In genomic region chr14:91258876-91259275, GRCh38 we compare ENCODE assay signal across 30 cellular contexts. TPM values are rescaled to one million over a fixed set of nuclear protein-coding genes. Genes with fewer than 3 reads are reported as not detected.
DNase-seq lines count a peak whose midpoint lies in the region; ATAC-seq, FAIRE-seq and TF ChIP-seq lines count a peak whose summit lies in the region.
"Had no signal": no experiment of that assay in that cellular context is flagged by ENCODE, and none has a peak within 500 bp of the region (broad histone marks: within the 10 kb centered on the region; RNA-seq: fewer than 3 reads in every experiment).

No MANE protein-coding gene starts in this region.

- H3K27me3 ChIP-seq in breast epithelium (no peaks in the 10 kb centered on the region), H1 (replicated peaks in 1 of 4; ENCODE audit: control insufficient read depth in 3 of 4, extremely low read depth in 1 of 4, insufficient read depth in 3 of 4, low read length in 3 of 4) (peaks cover 0 to 12% (median 11%) of the 10 kb centered on the region in 4 experiments; a peak in 6 of 7 replicates), stomach (no peaks in the 10 kb centered on the region)
- H3K27me3 ChIP-seq: upper lobe of left lung had no signal

- no peak overlapping the region for H2AK5ac ChIP-seq in H1 (ENCODE audit: low read depth, low read length)

- H3K79me1 ChIP-seq in H1 (ENCODE audit: low read depth, low read length), result no peaks in the 10 kb centered on the region

- H3K27me3 Mint-ChIP-seq in activated CD4-positive, alpha-beta T cell treated with anti-CD3 and anti-CD28 coated beads, Interleukin-2, amount 10 ng/mL, durations not matched to agents 24 days and 14 days, result no peaks in the 10 kb centered on the region
- H3K27me3 Mint-ChIP-seq in MCF 10A (ENCODE audit: insufficient read depth, unreplicated experiment), result no peaks in the 10 kb centered on the region

- no TSS peak for BruUV-seq in MCF 10A (replicated peaks; lab: Mats Ljungman, UMichigan)

- H3K36me3 Mint-ChIP-seq in activated CD4-positive, alpha-beta T cell treated with anti-CD3 and anti-CD28 coated beads, Interleukin-2, amount 10 ng/mL, durations not matched to agents 24 days and 14 days (ENCODE audit: low read depth), result peaks cover 3% of the 10 kb centered on the region
- no peaks in the 10 kb centered on the region for H3K36me3 Mint-ChIP-seq in MCF 10A (ENCODE audit: insufficient read depth, unreplicated experiment)
- H3K36me3 Mint-ChIP-seq: naive B cell; stimulated activated naive B cell treated with anti-CD40 and anti-IgM and Interleukin-4, amounts not matched to agents 10 μg/mL and 1 μg/mL and 100 μg/mL, for 72 hours had no signal

- H3K9ac ChIP-seq in H1 (replicated peaks in 1 of 4; ENCODE audit: extremely low read depth in 1 of 4, low read depth in 3 of 4, low read length in 3 of 4), result no peak overlapping the region
- H3K9ac ChIP-seq: SK-N-SH had no signal

- H3K36me3 ChIP-seq in breast epithelium (no peaks in the 10 kb centered on the region), H1 (ENCODE audit: control insufficient read depth in 2 of 4, insufficient read depth in 4 of 4, low read length in 3 of 4) (no peaks in the 10 kb centered on the region), stomach (no peaks in the 10 kb centered on the region)
- H3K36me3 ChIP-seq: heart right ventricle, lower lobe of right lung, upper lobe of left lung had no signal

- H3K23ac ChIP-seq in H1 (ENCODE audit: insufficient read length), result no peak overlapping the region

- H3K4me1 Mint-ChIP-seq in activated CD4-positive, alpha-beta T cell treated with anti-CD3 and anti-CD28 coated beads, Interleukin-2, amount 10 ng/mL, durations not matched to agents 24 days and 14 days, result peaks cover 60% of the 10 kb centered on the region
- H3K4me1 Mint-ChIP-seq in MCF 10A (ENCODE audit: insufficient read depth, unreplicated experiment), result peaks cover 20% of the 10 kb centered on the region

- no peaks in the 10 kb centered on the region for H3K9me3 ChIP-seq in breast epithelium
- H3K9me3 ChIP-seq in H1 (ENCODE audit: insufficient read depth in 2 of 2, low read depth in 1 of 2, low read length in 1 of 2), result no peaks in the 10 kb centered on the region
- no peaks in the 10 kb centered on the region for H3K9me3 ChIP-seq in stomach
- H3K9me3 ChIP-seq: lower lobe of right lung, SK-N-SH, upper lobe of left lung had no signal

- TF ChIP-seq RAD21 in H1 (IDR thresholded peaks at IDR 0.05 in 1 of 2, conservative IDR thresholded peaks at IDR 0.05 in 1 of 2; ENCODE audit: low read depth in 2 of 2, low read length in 2 of 2), result no peak

- 91% methylated on average over 3 of the region's 3 CpGs; no CpG with 5 or more reads in 1 of the 2 experiments for WGBS in H1 (ENCODE audit: extremely low coverage in 1 of 2, insufficient coverage in 1 of 2, insufficient read length in 1 of 2, insufficient replicate concordance in 2 of 2, low coverage in 1 of 2, low lambda C conversion rate in 2 of 2, missing lambda C conversion rate in 1 of 2), 2 experiments
- 87 to 94% (median 90%) methylated on average over 3 of the region's 3 CpGs for WGBS in stomach, 5 donors

- intact Hi-C loops in activated CD4-positive, alpha-beta T cell treated with anti-CD3 and anti-CD28 coated beads, Interleukin-2, amount 10 ng/mL, durations not matched to agents 24 days and 14 days (cut with micrococcal nuclease), result no loop called here
- intact Hi-C loops in MCF 10A (cut with micrococcal nuclease) (no loop called here), breast epithelium (cut with DNase I; ENCODE audit: low total_unique reads) (no loop called here), stomach (cut with DNase I; ENCODE audit: low total_unique reads) (no loop called here)

- no peak overlapping the region for H4K5ac ChIP-seq in H1 (ENCODE audit: insufficient read length, low read depth, low read length)

- no peak overlapping the region for H3K4me2 ChIP-seq in H1 (ENCODE audit: insufficient read depth in 1 of 2, low read depth in 2 of 2, low read length in 2 of 2)
- H3K4me2 ChIP-seq: SK-N-SH had no signal

- no peak overlapping the region for H3K18ac ChIP-seq in H1 (ENCODE audit: extremely low read depth, low read length)

- FAIRE-seq in H1 (lab: Jason Lieb, UNC), result no peak
- FAIRE-seq: frontal cortex, GM12892, HepG2 had no signal

- DNase-seq in activated CD4-positive, alpha-beta T cell treated with anti-CD3 and anti-CD28 coated beads, Interleukin-2, amount 10 ng/mL, durations not matched to agents 24 days and 14 days, result no peak
- DNase-seq in activated CD4-positive, alpha-beta T cell treated with anti-CD3 and anti-CD28 coated beads for 48 hours, result no peak
- no peak for DNase-seq in MCF 10A (ENCODE audit: unreplicated experiment)
- no peak for DNase-seq in breast epithelium (ENCODE audit: low spot score in 2 of 2)
- DNase-seq in H1 (ENCODE audit: low read depth in 1 of 2, low spot score in 2 of 2), result no peak
- no peak for DNase-seq in stomach
- no peak for DNase-seq in NOMO-1 (lab: John Stamatoyannopoulos, UW; ENCODE audit: unreplicated experiment in 2 of 2)
- DNase-seq: 8988T; activated CD4-positive, CD25-positive, alpha-beta regulatory T cell treated with anti-CD3 and anti-CD28 coated beads, Interleukin-2, amount 50 U/mL, for 72 hours; cortex of kidney; H9; heart right ventricle; Karpas-422; kidney glomerular epithelial cell; midbrain; naive B cell; NCI-H1417; NCI-H2029; NCI-H510A treated with DMSO at 0.1 percent for 48 hours; occipital lobe; SK-N-SH; stimulated activated CD4-positive, alpha-beta T cell treated with anti-CD3 and anti-CD28 coated beads, Interleukin-15, amount 100 ng/mL, for 24 hours; stimulated activated naive B cell treated with anti-CD40 and anti-IgM and Interleukin-4, amounts not matched to agents 10 μg/mL and 1 μg/mL and 100 μg/mL, for 72 hours; upper lobe of left lung had no signal

- CTCF ChIA-PET in MCF 10A (lab: Yijun Ruan, JAX) (interaction anchor here (0.6 to 1.0 kb wide), 3 partner anchors 26 to 537 kb away, joined by 3 to 4 read pairs (median 3); no protein-coding TSS in a partner anchor), H1 (lab: Charles Lee; ENCODE audit: partially characterized antibody) (interaction anchor here (0.6 to 3.6 kb wide), 2 partner anchors 10 to 424 kb away, joined by 3 to 20 read pairs; no protein-coding TSS in a partner anchor)

- no peaks in the 10 kb centered on the region for H4K20me1 ChIP-seq in H1 (replicated peaks in 1 of 2; ENCODE audit: control insufficient read depth in 1 of 2, insufficient read depth in 2 of 2, low read length in 2 of 2)

- H3K27ac ChIP-seq in breast epithelium (no peak overlapping the region), H1 (ENCODE audit: low read depth, low read length) (no peak overlapping the region), stomach (peak overlapping the region in 3 of 5 donors; percentile 62 to 80 (median 79))

- H2BK120ac ChIP-seq in H1 (replicated peaks; ENCODE audit: low read depth, low read length), result no peak overlapping the region

- TF ChIP-seq POLR2A in breast epithelium (IDR thresholded peaks at IDR 0.05) (no peak), H1 (IDR thresholded peaks at IDR 0.05; ENCODE audit: control extremely low read depth in 1 of 2, low read depth in 2 of 2, low read length in 2 of 2) (no peak), stomach (IDR thresholded peaks at IDR 0.05) (no peak)

- POLR2A ChIA-PET in MCF 10A (lab: Yijun Ruan, JAX) (interaction anchor here (0.6 to 1.2 kb wide), 3 partner anchors 9 to 227 kb away, joined by 3 to 6 read pairs (median 3); no protein-coding TSS in a partner anchor), H1 (lab: Charles Lee; ENCODE audit: partially characterized antibody) (no interaction called here)

- H4K8ac ChIP-seq in H1 (ENCODE audit: extremely low read depth, insufficient read depth, low read length), result peak overlapping the region; percentile 17; the same call in 1 of the 2 replicates

- H3K79me2 ChIP-seq in H1 (ENCODE audit: control insufficient read depth in 1 of 2, insufficient read depth in 2 of 2, low read length in 2 of 2), result no peaks in the 10 kb centered on the region

- H3K23me2 ChIP-seq in H1 (ENCODE audit: low read depth, low read length), result peaks cover 3% of the 10 kb centered on the region; the same call in 1 of the 2 replicates

- H3K4me1 ChIP-seq in breast epithelium (no peaks in the 10 kb centered on the region), H1 (replicated peaks in 1 of 4; ENCODE audit: control insufficient read depth in 3 of 4, insufficient read depth in 4 of 4, low read length in 3 of 4) (peaks cover 0 to 7% (median 3%) of the 10 kb centered on the region in 4 experiments; a peak in 5 of 7 replicates), stomach (peaks cover 9 to 42% (median 27%) of the 10 kb centered on the region in 4 donors)

- H3K27ac Mint-ChIP-seq in activated CD4-positive, alpha-beta T cell treated with anti-CD3 and anti-CD28 coated beads, Interleukin-2, amount 10 ng/mL, durations not matched to agents 24 days and 14 days, result peak overlapping the region; percentile 60
- H3K27ac Mint-ChIP-seq in MCF 10A (ENCODE audit: low read depth, unreplicated experiment), result peak overlapping the region; percentile 95
- H3K27ac Mint-ChIP-seq: H9; stimulated activated naive B cell treated with anti-CD40 and anti-IgM and Interleukin-4, amounts not matched to agents 10 μg/mL and 1 μg/mL and 100 μg/mL, for 72 hours; T-helper 2 cell treated with Interferon-gamma antibody and Interleukin-4, amounts not matched to agents 5 μg/mL and 100 μg/mL, for 36 hours had no signal

- H4K91ac ChIP-seq in H1 (replicated peaks; ENCODE audit: insufficient read length, low read length), result no peak overlapping the region

- TF ChIP-seq EP300 in H1 (IDR thresholded peaks at IDR 0.05; ENCODE audit: borderline replicate concordance in 1 of 2, low read depth in 2 of 2, low read length in 2 of 2), result no peak
- TF ChIP-seq EP300 in stomach (IDR thresholded peaks at IDR 0.05), result no peak

- no peak overlapping the region for H3K56ac ChIP-seq in H1 (replicated peaks; ENCODE audit: insufficient read length, low read depth, low read length)

- no peak overlapping the region for H3K4me3 ChIP-seq in breast epithelium
- H3K4me3 ChIP-seq in H1 (ENCODE audit: extremely low read depth in 1 of 4, insufficient read depth in 2 of 4, low read depth in 3 of 4, low read length in 4 of 4), result no peak overlapping the region
- no peak overlapping the region for H3K4me3 ChIP-seq in stomach
- H3K4me3 ChIP-seq: heart right ventricle, lower lobe of right lung, upper lobe of left lung had no signal

- H3K14ac ChIP-seq in H1 (ENCODE audit: insufficient read length), result no peak overlapping the region

- H2BK5ac ChIP-seq in H1 (ENCODE audit: low read depth, low read length), result no peak overlapping the region

- H2BK20ac ChIP-seq in H1 (ENCODE audit: low read length), result no peak overlapping the region

- no peaks in the 10 kb centered on the region for H3K9me3 Mint-ChIP-seq in activated CD4-positive, alpha-beta T cell treated with anti-CD3 and anti-CD28 coated beads, Interleukin-2, amount 10 ng/mL, durations not matched to agents 24 days and 14 days
- no peaks in the 10 kb centered on the region for H3K9me3 Mint-ChIP-seq in MCF 10A (ENCODE audit: unreplicated experiment)
- H3K9me3 Mint-ChIP-seq: stimulated activated naive B cell treated with anti-CD40 and anti-IgM and Interleukin-4, amounts not matched to agents 10 μg/mL and 1 μg/mL and 100 μg/mL, for 72 hours had no signal

- TF ChIP-seq CTCF in MCF 10A (IDR thresholded peaks at IDR 0.05; ENCODE audit: unreplicated experiment) (no peak), breast epithelium (IDR thresholded peaks at IDR 0.05) (no peak), H1 (IDR thresholded peaks at IDR 0.05; ENCODE audit: control extremely low read depth in 1 of 3, insufficient read depth in 1 of 3, low read depth in 1 of 3, low read length in 3 of 3) (no peak), stomach (IDR thresholded peaks at IDR 0.05) (no peak)

- H3K4ac ChIP-seq in H1 (replicated peaks; ENCODE audit: insufficient read length, low read depth, low read length), result no peak overlapping the region

- H2AFZ ChIP-seq in H1 (ENCODE audit: low read length), result no peak overlapping the region

- H3K4me3 Mint-ChIP-seq in activated CD4-positive, alpha-beta T cell treated with anti-CD3 and anti-CD28 coated beads, Interleukin-2, amount 10 ng/mL, durations not matched to agents 24 days and 14 days, result no peak overlapping the region
- no peak overlapping the region for H3K4me3 Mint-ChIP-seq in MCF 10A (ENCODE audit: unreplicated experiment)
- H3K4me3 Mint-ChIP-seq: H9; stimulated activated naive B cell treated with anti-CD40 and anti-IgM and Interleukin-4, amounts not matched to agents 10 μg/mL and 1 μg/mL and 100 μg/mL, for 72 hours; T-helper 2 cell treated with Interferon-gamma antibody and Interleukin-4, amounts not matched to agents 5 μg/mL and 100 μg/mL, for 36 hours had no signal

- no peak overlapping the region for H2BK15ac ChIP-seq in H1 (ENCODE audit: low read length)

- no peak for ATAC-seq in SK-N-SH treated with all-trans-retinoic acid at 6 μM for 48 hours
- ATAC-seq: HepG2; stimulated activated naive B cell treated with anti-CD40 and anti-IgM and Interleukin-4, amounts not matched to agents 10 μg/mL and 1 μg/mL and 100 μg/mL, for 72 hours had no signal

- H2BK12ac ChIP-seq in H1 (ENCODE audit: low read depth, low read length), result no peak overlapping the region

RNA-seq across cellular contexts. Expression of gene GPR68, which starts 14.4 kb away (rescaled TPM):
- total RNA-seq in activated CD4-positive, alpha-beta T cell treated with anti-CD3 and anti-CD28 coated beads, Interleukin-2, amount 10 ng/mL, durations not matched to agents 24 days and 14 days, result 4.6 and 4.9 TPM in 2 replicates
- total RNA-seq in MCF 10A (2022), result 0.10 and 0.14 TPM in 2 replicates
- under 1 TPM; 0.32 to 0.66 (median 0.59) TPM for total RNA-seq in breast epithelium
- total RNA-seq in H1 (2021; fragmentation: NEBNext Ultra II Directional; extraction: Animal tissue kit (Norgen Biotek cat#: 25700)), result 0.22 and 0.33 TPM in 2 replicates
- polyA plus RNA-seq in H1 (2011; rRNA removed), result 0.76 and 1.1 TPM in 2 replicates
- 0.52 TPM for polyA plus RNA-seq in H1 (2011; cell fraction: cytosol; rRNA removed)
- 0.90 TPM for polyA plus RNA-seq in H1 (2011; cell fraction: nucleus; rRNA removed)
- 0.46 to 0.61 TPM (median 0.56 TPM) in 3 of 4 replicates, not detected in the other for polyA plus RNA-seq in H1 (2012, experiment 1 of 2)
- 0.17 TPM for polyA plus RNA-seq in H1 (2012, experiment 2 of 2)
- polyA plus RNA-seq in H1 (2013, experiment 1 of 2), result 0.20 TPM
- 0.29 TPM for polyA plus RNA-seq in H1 (2013, experiment 2 of 2)
- 0.44 TPM in 2 replicates for polyA minus RNA-seq in H1 (2011; rRNA and poly(A)+ RNA removed)
- not detected for polyA minus RNA-seq in H1 (2011; cell fraction: cytosol; rRNA and poly(A)+ RNA removed)
- polyA minus RNA-seq in H1 (2011; cell fraction: nucleus; rRNA and poly(A)+ RNA removed), result not detected
- 10 to 100 TPM in 2 of 5 donors, 1 to 10 TPM in 1, not detected in 2; 4.0 to 19.3 (median 11.0) TPM for total RNA-seq in stomach
- 10 to 100 TPM in 1 of 3 donors, 1 to 10 TPM in 2; 1.9 to 10.9 (median 7.2) TPM for polyA plus RNA-seq in stomach
- total RNA-seq: HepG2 had no signal
- polyA plus RNA-seq: HepG2 had no signal

Comparison
In these comparisons a context has a peak if more than half of its experiments do, and no peak if none do; other contexts are left out.
1. H3K27ac ChIP-seq: peak in stomach (3 of 5); none in breast epithelium (0 of 2) and H1 (single experiment).